29 cellular contexts compared by ENCODE assay signal in genomic region chr9:96173640-96174039, GRCh38.
"Had no signal": no experiment of that assay in that cellular context is flagged by ENCODE, and none has a peak within 500 bp of the region (broad histone marks: within the 10 kb centered on the region; RNA-seq: fewer than 3 reads in every experiment).

No MANE protein-coding gene starts in this region.

- H3K36me3 Mint-ChIP-seq: memory B cell; natural killer cell; stimulated activated memory B cell treated with anti-CD40 and anti-IgM and Interleukin-4, amounts not matched to agents 10 μg/mL and 1 μg/mL and 100 μg/mL, for 72 hours had no signal

- H3K4me3 ChIP-seq: coronary artery, esophagus squamous epithelium, heart right ventricle, lung, ovary, psoas muscle, sigmoid colon, thoracic aorta, tibial nerve, upper lobe of left lung had no signal

- H3K27ac ChIP-seq: coronary artery, heart right ventricle, ovary, psoas muscle, sigmoid colon, thoracic aorta, tibial nerve, upper lobe of left lung had no signal

- DNase-seq: dermis blood vessel endothelial cell; effector memory CD4-positive, alpha-beta T cell; erythroblast; esophagus squamous epithelium; foreskin melanocyte; glutamatergic neuron; heart right ventricle; hypothalamus; immature natural killer cell; islet precursor cell; kidney glomerular epithelial cell; left colon; left ventricle myocardium superior; natural killer cell; occipital lobe; ovary; posterior cingulate gyrus; psoas muscle; right cardiac atrium; sigmoid colon; stimulated activated CD4-positive, alpha-beta T cell treated with anti-CD3 and anti-CD28 coated beads, Interleukin-4, amount 100 ng/mL, for 4 hours; upper lobe of left lung had no signal

- H3K9me3 ChIP-seq: esophagus squamous epithelium, heart right ventricle, ovary, psoas muscle, sigmoid colon, thoracic aorta, tibial nerve, upper lobe of left lung had no signal

- ATAC-seq: heart right ventricle; left colon; left ventricle myocardium superior; natural killer cell; psoas muscle; stimulated activated memory B cell treated with anti-CD40 and anti-IgM and Interleukin-4, amounts not matched to agents 10 μg/mL and 1 μg/mL and 100 μg/mL, for 72 hours had no signal

- H3K9me3 Mint-ChIP-seq: immature natural killer cell; memory B cell; natural killer cell; stimulated activated memory B cell treated with anti-CD40 and anti-IgM and Interleukin-4, amounts not matched to agents 10 μg/mL and 1 μg/mL and 100 μg/mL, for 72 hours; stimulated activated naive CD8-positive, alpha-beta T cell treated with anti-CD3 and anti-CD28 coated beads, Interleukin-15, Interleukin-2, amounts not matched to agents 100 ng/mL and 50 ng/mL, for 24 hours had no signal

- H3K4me3 Mint-ChIP-seq: immature natural killer cell; memory B cell; natural killer cell; stimulated activated memory B cell treated with anti-CD40 and anti-IgM and Interleukin-4, amounts not matched to agents 10 μg/mL and 1 μg/mL and 100 μg/mL, for 72 hours; stimulated activated naive CD8-positive, alpha-beta T cell treated with anti-CD3 and anti-CD28 coated beads, Interleukin-15, Interleukin-2, amounts not matched to agents 100 ng/mL and 50 ng/mL, for 24 hours had no signal

- H3K27me3 ChIP-seq: ovary, sigmoid colon, tibial nerve, upper lobe of left lung had no signal

- H3K36me3 ChIP-seq: esophagus squamous epithelium, heart right ventricle, ovary, sigmoid colon, thoracic aorta, tibial nerve, upper lobe of left lung had no signal

- H3K4me1 ChIP-seq: psoas muscle, sigmoid colon had no signal

- H3K4me1 Mint-ChIP-seq: immature natural killer cell; memory B cell; natural killer cell; stimulated activated memory B cell treated with anti-CD40 and anti-IgM and Interleukin-4, amounts not matched to agents 10 μg/mL and 1 μg/mL and 100 μg/mL, for 72 hours had no signal

- H3K27ac Mint-ChIP-seq: immature natural killer cell; memory B cell; natural killer cell; stimulated activated memory B cell treated with anti-CD40 and anti-IgM and Interleukin-4, amounts not matched to agents 10 μg/mL and 1 μg/mL and 100 μg/mL, for 72 hours; stimulated activated naive CD8-positive, alpha-beta T cell treated with anti-CD3 and anti-CD28 coated beads, Interleukin-15, Interleukin-2, amounts not matched to agents 100 ng/mL and 50 ng/mL, for 24 hours had no signal
